In genomic region chr6:30881987-30882763, GRCh38 we compare ENCODE assay signal across 9 cellular contexts. TPM values are rescaled to one million over a fixed set of nuclear protein-coding genes. Genes with fewer than 3 reads are reported as not detected.
DNase-seq lines count a peak whose midpoint lies in the region; ATAC-seq and TF ChIP-seq lines count a peak whose summit lies in the region.
"Had no signal": no experiment of that assay in that cellular context is flagged by ENCODE, and none has a peak within 500 bp of the region (broad histone marks: within the 10 kb centered on the region; RNA-seq: fewer than 3 reads in every experiment).

No MANE protein-coding gene starts in this region.

- H3K36me3 Mint-ChIP-seq in T-cell: no peaks in the 10 kb centered on the region
- no peaks in the 10 kb centered on the region for H3K36me3 Mint-ChIP-seq in activated T-cell treated with anti-CD3 and anti-CD28 coated beads, Interleukin-2, amount 50 U/mL, for 24 hours (ENCODE audit: low read depth)

- TF ChIP-seq CTCF in GM20000 (IDR thresholded peaks at IDR 0.05; ENCODE audit: extremely low read depth, missing control alignments) (no peak), hepatocyte (IDR thresholded peaks at IDR 0.05; ENCODE audit: poor library complexity) (no peak)

- peaks cover 59% of the 10 kb centered on the region for H3K4me1 ChIP-seq in hepatocyte (ENCODE audit: insufficient read depth)

- no peak overlapping the region for H3K4me3 ChIP-seq in hepatocyte

- no peaks in the 10 kb centered on the region for H3K9me2 ChIP-seq in hepatocyte (replicated peaks; ENCODE audit: insufficient read depth)

- H3K27me3 Mint-ChIP-seq in T-cell: no peaks in the 10 kb centered on the region
- no peaks in the 10 kb centered on the region for H3K27me3 Mint-ChIP-seq in activated T-cell treated with anti-CD3 and anti-CD28 coated beads, Interleukin-2, amount 50 U/mL, for 24 hours

- H3K4me3 Mint-ChIP-seq in T-cell: peak overlapping the region in 1 of 3 donors; percentile 75
- H3K4me3 Mint-ChIP-seq in activated T-cell treated with anti-CD3 and anti-CD28 coated beads, Interleukin-2, amount 50 U/mL, for 24 hours: no peak overlapping the region

- H3K27me3 ChIP-seq in hepatocyte: no peaks in the 10 kb centered on the region

- peak overlapping the region; percentile 21 to 62 for H3K27ac Mint-ChIP-seq in T-cell
- H3K27ac Mint-ChIP-seq in activated T-cell treated with anti-CD3 and anti-CD28 coated beads, Interleukin-2, amount 50 U/mL, for 24 hours: no peak overlapping the region

- CTCF ChIA-PET in T-cell (lab: Charles Lee): interaction anchor here in 1 of 2 donors (1.2 kb wide), 1 partner anchor 59 kb away, joined by 5 read pairs; no protein-coding TSS in a partner anchor

- peaks cover 35 to 53% (median 50%) of the 10 kb centered on the region in 3 donors for H3K4me1 Mint-ChIP-seq in T-cell
- peaks cover 49% of the 10 kb centered on the region for H3K4me1 Mint-ChIP-seq in activated T-cell treated with anti-CD3 and anti-CD28 coated beads, Interleukin-2, amount 50 U/mL, for 24 hours (ENCODE audit: low read depth)

- WGBS in hepatocyte (ENCODE audit: low lambda C conversion rate, missing lambda C conversion rate): 35% methylated on average over 15 of the region's 15 CpGs

- H3K79me2 ChIP-seq in hepatocyte: peaks cover 24% of the 10 kb centered on the region

- peak overlapping the region; percentile 95 for H3K4me2 ChIP-seq in hepatocyte

- no peaks in the 10 kb centered on the region for H3K36me3 ChIP-seq in hepatocyte (replicated peaks; ENCODE audit: insufficient read depth, low read depth)

- no peak overlapping the region for H2AFZ ChIP-seq in hepatocyte

- peaks cover 4% of the 10 kb centered on the region for H4K20me1 ChIP-seq in hepatocyte (ENCODE audit: insufficient read depth, poor library complexity, severe bottlenecking)

- no peaks in the 10 kb centered on the region for H3K9me3 Mint-ChIP-seq in T-cell
- no peaks in the 10 kb centered on the region for H3K9me3 Mint-ChIP-seq in activated T-cell treated with anti-CD3 and anti-CD28 coated beads, Interleukin-2, amount 50 U/mL, for 24 hours

- no peaks in the 10 kb centered on the region for H3K9me3 ChIP-seq in hepatocyte (ENCODE audit: low read depth)

- peak overlapping the region; percentile 100 for H3K27ac ChIP-seq in hepatocyte

- POLR2A ChIA-PET in T-cell (lab: Charles Lee): interaction anchor here in 1 of 2 donors (0.6 kb wide), 2 partner anchors 318 to 519 kb away, joined by 3 to 4 read pairs; no protein-coding TSS in a partner anchor

- ATAC-seq in T-cell (replicated peaks in 1 of 4) (no peak), sciatic nerve (no peak), GM19328 (IDR thresholded peaks at IDR 0.05; ENCODE audit: unreplicated experiment) (no peak)

- DNase-seq in GM20000 (ENCODE audit: low spot score) (peak; percentile 17), T-cell (no peak), hepatocyte (ENCODE audit: low spot score) (peak; percentile 56), sciatic nerve (ENCODE audit: low spot score) (peak; percentile 60), SKM-1 treated with dmso at 0.1 percent for 144 hours (lab: John Stamatoyannopoulos, UW; ENCODE audit: unreplicated experiment) (no peak), SKM-1 (lab: John Stamatoyannopoulos, UW; ENCODE audit: unreplicated experiment) (no peak)
- DNase-seq in activated T-cell treated with anti-CD3 and anti-CD28 coated beads, Interleukin-2, amount 50 U/mL, for 24 hours: no peak
- DNase-seq: NCI-H1694 had no signal

- intact Hi-C loops in sciatic nerve (cut with DNase I): loop anchor here (5.0 kb wide), 1 partner anchor 55 kb away; no protein-coding TSS in a partner anchor

RNA-seq across cellular contexts. Expression of gene DDR1, which starts 2.1 kb away (rescaled TPM):
- total RNA-seq in T-cell (10 to 100 TPM in 4 of 5 donors, 1 to 10 TPM in 1; 8.8 to 23.9 (median 19.3) TPM), hepatocyte (67.4 and 94.4 TPM in 2 replicates), sciatic nerve (93.5 TPM)
- polyA plus RNA-seq in hepatocyte: 94.4 and 104 TPM in 2 replicates

RNA-seq across cellular contexts. Expression of gene GTF2H4, which starts 25.8 kb away (rescaled TPM):
- total RNA-seq in T-cell (10 to 100 TPM; 15.5 to 39.2 (median 33.3) TPM), hepatocyte (15.2 and 26.0 TPM in 2 replicates), sciatic nerve (30.4 TPM)
- polyA plus RNA-seq in hepatocyte: 13.6 and 14.0 TPM in 2 replicates

RNA-seq across cellular contexts. Expression of gene VARS2, which starts 31.9 kb away (rescaled TPM):
- total RNA-seq in T-cell (10 to 100 TPM; 25.1 to 55.2 (median 40.9) TPM), hepatocyte (23.1 and 36.9 TPM in 2 replicates), sciatic nerve (25.2 TPM)
- 20.8 and 21.6 TPM in 2 replicates for polyA plus RNA-seq in hepatocyte

RNA-seq across cellular contexts. Expression of gene SFTA2, which starts 49.8 kb away (rescaled TPM):
- total RNA-seq in T-cell (under 1 TPM in 2 of 5 donors, not detected in 3; 0.51 to 0.67 TPM), hepatocyte (1.1 TPM in 1 of 2 replicates, not detected in the other), sciatic nerve (0.76 TPM)
- polyA plus RNA-seq in hepatocyte: 8.8 and 9.5 TPM in 2 replicates

RNA-seq across cellular contexts. Expression of gene MUCL3, which starts 58.6 kb away (rescaled TPM):
- total RNA-seq in T-cell (under 1 TPM in 1 of 5 donors, not detected in 4; 0.09 TPM), hepatocyte (0.04 and 0.13 TPM in 2 replicates), sciatic nerve (0.18 TPM)
- polyA plus RNA-seq in hepatocyte: 0.11 and 0.34 TPM in 2 replicates

Comparison
In these comparisons a context has a peak if more than half of its experiments do, and no peak if none do; other contexts are left out.
1. DNase-seq: peak in GM20000 (single experiment), hepatocyte (single experiment) and sciatic nerve (single experiment); none in T-cell (0 of 34), activated T-cell treated with anti-CD3 and anti-CD28 coated beads, Interleukin-2, amount 50 U/mL, for 24 hours (single experiment), SKM-1 treated with dmso at 0.1 percent for 144 hours (single experiment) and SKM-1 (single experiment).